ENCODE assay signal across 13 cellular contexts in genomic region chr9:120974181-120974580, GRCh38.
"Had no signal": no experiment of that assay in that cellular context is flagged by ENCODE, and none has a peak within 500 bp of the region (broad histone marks: within the 10 kb centered on the region; RNA-seq: fewer than 3 reads in every experiment).

No MANE protein-coding gene starts in this region.

- H3K9me3 ChIP-seq: breast epithelium, neutrophil, spleen, suprapubic skin had no signal

- H3K27me3 Mint-ChIP-seq: activated CD4-positive, alpha-beta T cell treated with anti-CD3 and anti-CD28 coated beads, Interleukin-2, amount 10 ng/mL, durations not matched to agents 7 days and 5 days; type B pancreatic cell had no signal

- H3K27ac Mint-ChIP-seq: type B pancreatic cell had no signal

- H3K4me1 ChIP-seq: breast epithelium, suprapubic skin had no signal

- DNase-seq: activated CD4-positive, CD25-positive, alpha-beta regulatory T cell; activated effector memory CD4-positive, alpha-beta T cell treated with anti-CD3 and anti-CD28 coated beads, Interleukin-2, amount 50 U/mL, for 16 hours; head of caudate nucleus; right cardiac atrium; spleen; stimulated activated CD4-positive, alpha-beta T cell treated with anti-CD3 and anti-CD28 coated beads, Interleukin-1b, Interleukin-23, amount 100 ng/mL, for 48 hours; stimulated activated naive CD4-positive, alpha-beta T cell treated with Interleukin-2 at 50 U/mL for 16 hours had no signal

- H3K4me3 Mint-ChIP-seq: activated CD4-positive, alpha-beta T cell treated with anti-CD3 and anti-CD28 coated beads, Interleukin-2, amount 10 ng/mL, durations not matched to agents 7 days and 5 days; type B pancreatic cell had no signal

- H3K27me3 ChIP-seq: breast epithelium, neutrophil, spleen, suprapubic skin had no signal

- H3K4me3 ChIP-seq: breast epithelium, spleen, suprapubic skin had no signal

- H3K36me3 ChIP-seq: breast epithelium, neutrophil, spleen, suprapubic skin had no signal

- H3K27ac ChIP-seq: breast epithelium, neutrophil, spleen, suprapubic skin had no signal

- H3K9me3 Mint-ChIP-seq: activated CD4-positive, alpha-beta T cell treated with anti-CD3 and anti-CD28 coated beads, Interleukin-2, amount 10 ng/mL, durations not matched to agents 7 days and 5 days; activated naive CD4-positive, alpha-beta T cell treated with anti-CD3 and anti-CD28 coated beads, Interleukin-2, amount 50 U/mL, for 72 hours; type B pancreatic cell had no signal

- H3K36me3 Mint-ChIP-seq: activated naive CD4-positive, alpha-beta T cell treated with anti-CD3 and anti-CD28 coated beads, Interleukin-2, amount 50 U/mL, for 72 hours; type B pancreatic cell had no signal
